In the genomic region with DNA sequence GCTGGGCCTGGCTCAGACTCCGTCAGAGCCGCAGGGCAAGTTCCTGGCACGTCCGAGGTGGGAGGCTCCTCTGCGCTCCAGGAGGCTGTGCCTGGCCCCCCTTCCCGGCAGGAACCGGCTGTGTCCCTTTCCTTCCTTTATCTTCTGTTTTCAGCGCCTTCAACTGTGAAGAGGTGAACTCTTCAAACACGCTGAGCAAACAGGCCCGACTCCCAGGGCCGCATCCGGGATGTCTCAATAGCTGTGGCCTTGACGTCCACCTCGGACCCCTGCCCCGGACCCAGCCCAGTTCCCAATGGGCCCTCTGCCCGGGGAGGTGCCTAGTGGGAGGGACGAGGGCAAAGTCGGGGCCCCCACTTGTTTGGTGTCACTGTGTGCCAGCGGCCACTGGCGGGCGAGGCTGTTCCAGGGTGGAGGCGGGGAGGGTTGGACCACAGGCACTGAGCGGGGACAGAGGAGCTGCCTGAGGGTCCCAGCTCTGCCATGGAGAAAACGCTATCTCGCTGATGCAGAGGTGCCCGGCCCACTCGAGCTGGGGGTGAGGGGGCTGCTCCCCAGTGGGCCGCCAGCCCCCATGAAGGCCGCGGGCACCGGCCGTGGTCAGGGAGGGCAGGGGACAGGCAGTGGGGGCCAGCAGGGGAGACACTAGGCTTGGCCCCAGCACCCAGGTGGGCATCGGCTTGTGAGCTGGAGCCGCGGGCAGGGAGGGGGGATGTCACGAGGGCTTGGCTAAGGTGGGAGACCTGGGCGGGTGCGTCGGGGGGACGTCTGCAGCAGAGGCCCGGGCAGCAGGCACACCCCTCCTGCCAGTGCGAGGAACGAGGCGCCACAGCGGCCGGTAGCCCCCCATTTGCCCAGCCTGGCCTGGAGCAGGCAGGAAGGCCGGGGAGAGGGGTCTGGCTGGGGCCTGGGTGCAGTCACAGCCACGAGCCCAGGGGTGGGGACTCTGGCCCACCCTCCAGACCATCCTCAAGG, we compare ENCODE assay signal across 17 cellular contexts. TPM values are rescaled to one million over a fixed set of nuclear protein-coding genes. Genes with fewer than 3 reads are reported as not detected.
A peak's percentile ranks its signal among the peaks of the same experiment; 100 is the strongest.
DNase-seq lines count a peak whose midpoint lies in the region; ATAC-seq, FAIRE-seq and TF ChIP-seq lines count a peak whose summit lies in the region.
"Had no signal": no experiment of that assay in that cellular context is flagged by ENCODE, and none has a peak within 500 bp of the region (broad histone marks: within the 10 kb centered on the region; RNA-seq: fewer than 3 reads in every experiment).

No MANE protein-coding gene starts in this region.

- no peak overlapping the region for H4K8ac ChIP-seq in H9 (replicated peaks; ENCODE audit: insufficient read length, low read depth, low read length)

- H3K4me2 ChIP-seq in A549 (peak overlapping the region; percentile 38), H9 (ENCODE audit: insufficient read depth, insufficient read length, low read length) (no peak overlapping the region)

- no peaks in the 10 kb centered on the region for H3K79me2 ChIP-seq in H9 (ENCODE audit: insufficient read depth, low read length)
- H3K79me2 ChIP-seq: parathyroid adenoma had no signal

- H3K9me3 ChIP-seq in A549 (no peaks in the 10 kb centered on the region), H9 (ENCODE audit: control insufficient read depth, low read depth, low read length) (no peaks in the 10 kb centered on the region), mucosa of descending colon (no peaks in the 10 kb centered on the region)

- no peaks in the 10 kb centered on the region for H4K20me1 ChIP-seq in H9 (ENCODE audit: control insufficient read depth, insufficient read depth, insufficient read length)

- DNase-seq in A549 (ENCODE audit: low read depth in 1 of 2, low spot score in 1 of 2) (peak in 1 of 2 experiments; percentile 84), H9 (peak; percentile 26), fibroblast of pulmonary artery (ENCODE audit: low read depth) (peak; percentile 16), mucosa of descending colon (peak; percentile 73 to 90 (median 90)), superior temporal gyrus (ENCODE audit: extremely low spot score) (no peak)
- no peak for DNase-seq in activated CD4-positive, alpha-beta T cell treated with anti-CD3 and anti-CD28 coated beads for 4 hours
- no peak for DNase-seq in activated naive CD4-positive, alpha-beta T cell treated with anti-CD3 and anti-CD28 coated beads for 36 hours
- DNase-seq: cortex of kidney, KBM-7, NCI-H1092 treated with DMSO at 0.1 percent for 48 hours had no signal

- FAIRE-seq in A549 (lab: Jason Lieb, UNC) = no peak
- FAIRE-seq: islet of Langerhans had no signal

- peak; percentile 71 to 74; a peak in 3 of 5 replicates for TF ChIP-seq EP300 in A549 (IDR thresholded peaks at IDR 0.05)

- TF ChIP-seq CTCF in A549 (IDR thresholded peaks at IDR 0.05) (no peak), H9 (conservative IDR thresholded peaks at IDR 0.05) (no peak), fibroblast of pulmonary artery (IDR thresholded peaks at IDR 0.05; ENCODE audit: low read length, missing control alignments) (no peak), mucosa of descending colon (IDR thresholded peaks at IDR 0.05) (no peak)

- no peak overlapping the region for H2BK120ac ChIP-seq in H9 (ENCODE audit: low read depth, low read length, poor library complexity, severe bottlenecking)

- ATAC-seq in A549 (peak; percentile 25 to 58; a peak in 5 of 6 replicates), mucosa of descending colon (peak; percentile 64), GM21367 (IDR thresholded peaks at IDR 0.05; ENCODE audit: unreplicated experiment) (no peak)

- no peaks in the 10 kb centered on the region for H3K36me3 ChIP-seq in mucosa of descending colon (ENCODE audit: low read depth)

- peaks cover 62% of the 10 kb centered on the region for H3K4me1 ChIP-seq in A549
- H3K4me1 ChIP-seq in H9 (ENCODE audit: insufficient read depth, low read length) = no peaks in the 10 kb centered on the region; the same call in 1 of the 2 replicates
- peaks cover 35% of the 10 kb centered on the region for H3K4me1 ChIP-seq in mucosa of descending colon (ENCODE audit: low read depth)
- H3K4me1 ChIP-seq: parathyroid adenoma had no signal

- H3K4me3 Mint-ChIP-seq in H9 = no peak overlapping the region
- no peak overlapping the region for H3K4me3 Mint-ChIP-seq in activated naive CD4-positive, alpha-beta T cell treated with anti-CD3 and anti-CD28 coated beads for 36 hours

- no peaks in the 10 kb centered on the region for H3K27me3 ChIP-seq in H9 (ENCODE audit: insufficient read depth, low read length)

- no peak overlapping the region; the same call in 1 of the 2 replicates for H3K14ac ChIP-seq in H9 (ENCODE audit: insufficient read depth, low read length)

- H2AK5ac ChIP-seq in H9 (ENCODE audit: insufficient read length, low read length) = no peak overlapping the region

- H4K5ac ChIP-seq in H9 (ENCODE audit: insufficient read length, low read depth, low read length) = no peak overlapping the region

- no peak overlapping the region for H2BK12ac ChIP-seq in H9 (ENCODE audit: insufficient read length, low read depth, low read length)

- no peak overlapping the region for H3K9ac ChIP-seq in H9 (ENCODE audit: extremely low read depth, insufficient read length, low read length)
- H3K9ac ChIP-seq: parathyroid adenoma had no signal

- CTCF ChIA-PET in A549 (lab: Yijun Ruan, JAX) = interaction anchor here (0.8 to 2.8 kb wide), 5 partner anchors 10 to 106 kb away, joined by 3 to 13 read pairs (median 6); no protein-coding TSS in a partner anchor
- CTCF ChIA-PET in activated naive CD4-positive, alpha-beta T cell treated with anti-CD3 and anti-CD28 coated beads for 36 hours (lab: Charles Lee) = no interaction called here

- H3K36me3 Mint-ChIP-seq in H9 (ENCODE audit: insufficient read depth in 1 of 3, low read depth in 3 of 3) = no peaks in the 10 kb centered on the region
- H3K36me3 Mint-ChIP-seq in activated naive CD4-positive, alpha-beta T cell treated with anti-CD3 and anti-CD28 coated beads for 36 hours (ENCODE audit: low read depth) = no peaks in the 10 kb centered on the region

- no peak overlapping the region for H3K23ac ChIP-seq in H9 (ENCODE audit: insufficient read length, low read depth, low read length)

- no peaks in the 10 kb centered on the region for H3K79me1 ChIP-seq in H9 (ENCODE audit: insufficient read depth, low read depth, low read length, poor library complexity, severe bottlenecking)

- H3K9me3 Mint-ChIP-seq in H9 = peaks cover 0 to 4% of the 10 kb centered on the region in 2 experiments; a peak in 2 of 5 replicates
- no peaks in the 10 kb centered on the region for H3K9me3 Mint-ChIP-seq in activated naive CD4-positive, alpha-beta T cell treated with anti-CD3 and anti-CD28 coated beads for 36 hours

- H3K4me3 ChIP-seq in A549 (no peak overlapping the region), fibroblast of pulmonary artery (replicated peaks; ENCODE audit: low read depth, low read length) (no peak overlapping the region), mucosa of descending colon (no peak overlapping the region)
- H3K4me3 ChIP-seq: SK-N-MC had no signal

- intact Hi-C loops in mucosa of descending colon (cut with DNase I, micrococcal nuclease) = no loop called here
- intact Hi-C loops in activated naive CD4-positive, alpha-beta T cell treated with anti-CD3 and anti-CD28 coated beads for 36 hours (cut with micrococcal nuclease) = no loop called here

- peaks cover 33% of the 10 kb centered on the region for H3K27me3 Mint-ChIP-seq in H9 (ENCODE audit: low read depth)
- H3K27me3 Mint-ChIP-seq in activated naive CD4-positive, alpha-beta T cell treated with anti-CD3 and anti-CD28 coated beads for 36 hours (ENCODE audit: low read depth) = peaks cover 15% of the 10 kb centered on the region

- H3K23me2 ChIP-seq in H9 (ENCODE audit: insufficient read length, low read depth, low read length, poor library complexity, severe bottlenecking) = no peaks in the 10 kb centered on the region

- WGBS in A549 (ENCODE audit: missing lambda C conversion rate) = 50% methylated on average over 33 of the region's 48 CpGs
- no CpG with 5 or more reads among the region's 48 CpGs for WGBS in H9 (ENCODE audit: extremely low coverage, insufficient read length, low lambda C conversion rate)

- H4K91ac ChIP-seq in H9 (ENCODE audit: insufficient read length, low read depth, low read length) = no peak overlapping the region

- no peak for TF ChIP-seq POLR2A in A549 (IDR thresholded peaks at IDR 0.05; ENCODE audit: low read length)

- no peak overlapping the region for H3T11ph ChIP-seq in H9 (ENCODE audit: low read length)

- H2BK15ac ChIP-seq in H9 (ENCODE audit: low read depth, low read length) = no peak overlapping the region

- peak overlapping the region; percentile 78 to 81 for H3K27ac ChIP-seq in A549
- H3K27ac ChIP-seq in H9 (ENCODE audit: insufficient read length, low read depth, low read length) = no peak overlapping the region
- H3K27ac ChIP-seq: parathyroid adenoma, SK-N-MC had no signal

- H3K4me1 Mint-ChIP-seq in H9 = peaks cover 3 to 9% of the 10 kb centered on the region in 2 experiments; a peak in 2 of 4 replicates
- H3K4me1 Mint-ChIP-seq in activated naive CD4-positive, alpha-beta T cell treated with anti-CD3 and anti-CD28 coated beads for 36 hours (ENCODE audit: low read depth) = no peaks in the 10 kb centered on the region

- POLR2A ChIA-PET in A549 (lab: Yijun Ruan, JAX) = interaction anchor here (0.6 kb wide), 1 partner anchor 40 kb away, joined by 4 read pairs; no protein-coding TSS in a partner anchor

- H2BK20ac ChIP-seq in H9 (ENCODE audit: low read depth, low read length, poor library complexity, severe bottlenecking) = no peak overlapping the region

- 0 out of 5 replicates have a peak, but pooled peaks of 1 of the 2 experiments have one; percentile 19 for TF ChIP-seq RAD21 in A549 (conservative IDR thresholded peaks at IDR 0.05 in 1 of 2, IDR thresholded peaks at IDR 0.05 in 1 of 2)

- H2AFZ ChIP-seq in H9 (ENCODE audit: low read length) = no peak overlapping the region
- H2AFZ ChIP-seq: parathyroid adenoma had no signal

- H3K4ac ChIP-seq in H9 (ENCODE audit: low read depth, low read length) = no peak overlapping the region

- no peak overlapping the region for H2BK5ac ChIP-seq in H9 (ENCODE audit: insufficient read length, low read length)

- H3K56ac ChIP-seq in H9 (ENCODE audit: insufficient read length, low read depth, low read length) = no peak overlapping the region

- no peak overlapping the region for H3K18ac ChIP-seq in H9 (ENCODE audit: insufficient read length, low read depth, low read length)

- 0 out of 7 replicates have a peak overlapping the region, but pooled peaks of 1 of the 3 experiments have one; percentile 68 for H3K27ac Mint-ChIP-seq in H9
- H3K27ac Mint-ChIP-seq in activated naive CD4-positive, alpha-beta T cell treated with anti-CD3 and anti-CD28 coated beads for 36 hours = no peak overlapping the region

RNA-seq across cellular contexts. Expression of gene MUC5B, which starts 2.7 kb away (rescaled TPM):
- polyA plus RNA-seq in A549 (2011; rRNA removed) = 0.85 and 2.9 TPM in 2 replicates
- polyA plus RNA-seq in A549 (2012; cell fraction: cytosol; rRNA removed) = 0.15 and 0.63 TPM in 2 replicates
- polyA plus RNA-seq in A549 (2012; cell fraction: nucleus; rRNA removed) = 1.5 and 3.7 TPM in 2 replicates
- polyA plus RNA-seq in A549 (2017; fragmentation: RNase III; extraction: RNeasy Plus Mini Kit Qiagen cat#74134 plus additional on column Dnase treatment) = 0.70 to 1.4 TPM (median 0.81 TPM) in 3 replicates
- 4.5 and 5.7 TPM in 2 replicates for polyA minus RNA-seq in A549 (2011; rRNA and poly(A)+ RNA removed)
- total RNA-seq in H9 (2021) = 0.02 TPM in 1 of 2 replicates, not detected in the other
- total RNA-seq in mucosa of descending colon = 100 to 1,000 TPM; 133 to 431 (median 135) TPM
- total RNA-seq in activated naive CD4-positive, alpha-beta T cell treated with anti-CD3 and anti-CD28 coated beads for 36 hours = not detected
- total RNA-seq: activated CD8-positive, alpha-beta memory T cell treated with anti-CD3 and anti-CD28 coated beads for 36 hours; epithelial cell of proximal tubule; glomerular endothelial cell had no signal

Comparison
In these comparisons a context has a peak if more than half of its experiments do, and no peak if none do; other contexts are left out.
1. DNase-seq: peak in H9 (single experiment), fibroblast of pulmonary artery (single experiment) and mucosa of descending colon (3 of 3); none in superior temporal gyrus (single experiment), activated CD4-positive, alpha-beta T cell treated with anti-CD3 and anti-CD28 coated beads for 4 hours (0 of 2) and activated naive CD4-positive, alpha-beta T cell treated with anti-CD3 and anti-CD28 coated beads for 36 hours (single experiment).
2. RNA of gene MUC5B, which starts 2.7 kb away (total RNA-seq): 133 to 431 TPM in mucosa of descending colon; 0.02 TPM in H9 and not detected in activated naive CD4-positive, alpha-beta T cell treated with anti-CD3 and anti-CD28 coated beads for 36 hours; every median in the first group is over 100 times any median in the second.